Comparison of ENCODE assay signal across 8 cellular contexts in genomic region chr5:112976432-112977309, GRCh38. TPM values are rescaled to one million over a fixed set of nuclear protein-coding genes. Genes with fewer than 3 reads are reported as not detected.
DNase-seq lines count a peak whose midpoint lies in the region; ATAC-seq and TF ChIP-seq lines count a peak whose summit lies in the region.

DCP2 (plus strand) TSS chr5:112976798; CDS start chr5:112976934, 136 bp downstream.

- DNase-seq in NCI-H774 (lab: John Stamatoyannopoulos, UW) (peak; percentile 96), left lobe of liver (ENCODE audit: low spot score) (peak; percentile 94)
- peak; percentile 91 to 92 for DNase-seq in activated CD4-positive, alpha-beta T cell treated with anti-CD3 and anti-CD28 coated beads, Interleukin-2, amount 50 U/mL, for 4 hours
- peak; percentile 90 for DNase-seq in stimulated activated CD4-positive, alpha-beta T cell treated with anti-CD3 and anti-CD28 coated beads, Interleukin-2, amount 100 ng/mL, for 4 hours (ENCODE audit: low read depth)

- peak within 1 kb of the TSS; percentile 80 for H3K27ac ChIP-seq in C4-2B

- TF ChIP-seq CTCF in C4-2B (conservative IDR thresholded peaks at IDR 0.05) = no peak

- H3K9me3 Mint-ChIP-seq in dendritic cell treated with granulocyte-macrophage colony-stimulating factor and Interleukin-4, amounts not matched to agents 40 ng/mL and 50 ng/mL, for 4 days = no peaks in the 10 kb centered on the region

- peak within 1 kb of the TSS; percentile 100 for H3K27ac Mint-ChIP-seq in dendritic cell treated with granulocyte-macrophage colony-stimulating factor and Interleukin-4, amounts not matched to agents 40 ng/mL and 50 ng/mL, for 4 days

- ATAC-seq in GM19395 (IDR thresholded peaks at IDR 0.05; ENCODE audit: unreplicated experiment) (peak; percentile 97), HG03565 (IDR thresholded peaks at IDR 0.05; ENCODE audit: unreplicated experiment) (peak; percentile 98), left lobe of liver (peak; percentile 97)

- H3K4me3 Mint-ChIP-seq in dendritic cell treated with granulocyte-macrophage colony-stimulating factor and Interleukin-4, amounts not matched to agents 40 ng/mL and 50 ng/mL, for 4 days = peak within 1 kb of the TSS; percentile 99

- peaks cover 26% of the 10 kb centered on the region for H3K4me1 Mint-ChIP-seq in dendritic cell treated with granulocyte-macrophage colony-stimulating factor and Interleukin-4, amounts not matched to agents 40 ng/mL and 50 ng/mL, for 4 days (ENCODE audit: low read depth)

- H3K36me3 Mint-ChIP-seq in dendritic cell treated with granulocyte-macrophage colony-stimulating factor and Interleukin-4, amounts not matched to agents 40 ng/mL and 50 ng/mL, for 4 days (ENCODE audit: low read depth) = peaks cover 19% of the 10 kb centered on the region

- H3K27me3 Mint-ChIP-seq in dendritic cell treated with granulocyte-macrophage colony-stimulating factor and Interleukin-4, amounts not matched to agents 40 ng/mL and 50 ng/mL, for 4 days = no peaks in the 10 kb centered on the region

- intact Hi-C loops in dendritic cell treated with granulocyte-macrophage colony-stimulating factor and Interleukin-4, amounts not matched to agents 40 ng/mL and 50 ng/mL, for 4 days (cut with micrococcal nuclease) = loop anchor here (1.0 to 5.0 kb wide), 5 partner anchors 12 to 536 kb away; partner anchors contain the start of genes REEP5, SRP19 and YTHDC2

RNA-seq across cellular contexts. Expression of gene DCP2, which starts in this region (rescaled TPM):
- 16.7 TPM for total RNA-seq in left lobe of liver

Comparison
In these comparisons a context has a peak if more than half of its experiments do, and no peak if none do; other contexts are left out.
1. Peak in every context shown above with its lines: DNase-seq, ATAC-seq and H3K27ac ChIP-seq.